8 cellular contexts compared by ENCODE assay signal in the genomic region with DNA sequence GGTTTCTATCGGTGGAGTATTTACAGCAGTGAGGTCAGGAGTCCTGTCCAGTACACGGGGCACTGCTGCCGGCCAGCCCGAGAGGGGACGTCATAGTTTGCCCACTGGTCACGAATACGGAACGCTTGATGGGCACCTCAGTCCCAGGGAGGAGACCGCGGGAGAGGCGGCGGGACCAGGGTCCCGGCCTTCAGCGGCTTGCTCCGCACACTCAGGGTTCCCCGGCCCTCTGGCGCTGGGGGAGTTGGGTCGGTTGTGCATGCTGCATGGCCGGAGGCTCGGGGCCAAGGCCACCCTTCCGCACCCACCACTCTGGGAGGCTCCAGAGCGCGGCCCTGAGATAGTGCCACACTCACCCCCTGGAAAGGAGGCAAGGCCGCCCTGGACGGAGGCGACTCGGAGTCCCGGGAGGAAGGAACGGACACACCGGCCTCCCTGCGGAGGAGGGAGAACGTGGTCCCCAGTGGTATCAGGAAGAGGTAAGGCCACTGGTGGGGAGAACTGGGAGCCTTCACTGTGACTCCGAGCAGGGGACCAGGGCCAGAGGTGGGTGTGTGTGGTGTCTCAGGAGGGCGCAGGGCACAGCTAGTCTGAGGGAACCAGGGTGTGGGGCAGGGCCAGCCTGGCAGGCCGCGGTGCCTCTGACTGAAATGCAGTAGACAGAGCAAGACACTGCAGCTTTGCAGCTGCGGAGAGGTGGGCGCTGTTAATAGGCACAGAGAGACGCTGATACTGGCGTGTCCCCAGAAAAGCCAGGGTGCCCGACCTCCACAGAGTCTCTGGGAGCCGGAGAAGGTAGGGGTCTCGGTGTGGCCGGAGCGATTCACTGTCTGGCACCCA.
DNase-seq lines count a peak whose midpoint lies in the region; ATAC-seq and TF ChIP-seq lines count a peak whose summit lies in the region.

No MANE protein-coding gene starts in this region.

- H3K9me3 ChIP-seq in BLaER1 (no peaks in the 10 kb centered on the region), adipocyte (ENCODE audit: control insufficient read depth, low read length) (no peaks in the 10 kb centered on the region)

- H3K9ac ChIP-seq in BLaER1 (peak overlapping the region; percentile 62; the same call in 1 of the 2 replicates), adipocyte (ENCODE audit: low read length) (peak overlapping the region; percentile 76)

- ATAC-seq in stimulated activated effector memory CD8-positive, alpha-beta T cell treated with anti-CD3 and anti-CD28 coated beads, Interleukin-12 subunit alpha, Interleukin-12 subunit beta, amount 100 ng/mL, for 72 hours, result no peak
- no peak for ATAC-seq in activated CD4-positive, CD25-positive, alpha-beta regulatory T cell treated with anti-CD3 and anti-CD28 coated beads, Interleukin-2, amount 50 U/mL, for 24 hours

- H3K36me3 ChIP-seq in BLaER1 (peaks cover 6% of the 10 kb centered on the region; the same call in 1 of the 2 replicates), adipocyte (ENCODE audit: control insufficient read depth, insufficient read depth, low read length, severe bottlenecking) (no peaks in the 10 kb centered on the region)

- no peak overlapping the region for H3K27ac ChIP-seq in BLaER1

- H3K4me1 ChIP-seq in BLaER1 (peaks cover 19% of the 10 kb centered on the region), adipocyte (ENCODE audit: control insufficient read depth, insufficient read depth, low read length) (peaks cover 12% of the 10 kb centered on the region)

- peak overlapping the region; percentile 98 for H3K4me2 ChIP-seq in BLaER1

- no peaks in the 10 kb centered on the region for H3K9me3 Mint-ChIP-seq in stimulated activated effector memory CD8-positive, alpha-beta T cell treated with anti-CD3 and anti-CD28 coated beads, Interleukin-12 subunit alpha, Interleukin-12 subunit beta, amount 100 ng/mL, for 72 hours

- peaks cover 29% of the 10 kb centered on the region for H3K4me1 Mint-ChIP-seq in stimulated activated effector memory CD8-positive, alpha-beta T cell treated with anti-CD3 and anti-CD28 coated beads, Interleukin-12 subunit alpha, Interleukin-12 subunit beta, amount 100 ng/mL, for 72 hours

- peaks cover 32% of the 10 kb centered on the region for H4K20me1 ChIP-seq in BLaER1

- DNase-seq in HFF-Myc (ENCODE audit: extremely low read depth, low read depth) (no peak), adipocyte (ENCODE audit: low read depth) (no peak), iPS-NIHi11 (ENCODE audit: low spot score) (peak; percentile 41), superior temporal gyrus (ENCODE audit: extremely low spot score) (no peak), RKO (ENCODE audit: low spot score) (no peak)
- peak in 1 of 2 donors; percentile 51 for DNase-seq in stimulated activated effector memory CD8-positive, alpha-beta T cell treated with anti-CD3 and anti-CD28 coated beads, Interleukin-12 subunit alpha, Interleukin-12 subunit beta, amount 100 ng/mL, for 72 hours (ENCODE audit: low spot score in 2 of 2)

- TF ChIP-seq CTCF in HFF-Myc (IDR thresholded peaks at IDR 0.05; ENCODE audit: low read depth, low read length, missing control alignments), result no peak

- peak overlapping the region; percentile 63 for H3K4me3 ChIP-seq in BLaER1
- peak overlapping the region; percentile 96 for H3K4me3 ChIP-seq in HFF-Myc (replicated peaks; ENCODE audit: low read depth, low read length)
- peak overlapping the region; percentile 82 for H3K4me3 ChIP-seq in adipocyte (ENCODE audit: low read length)

- H3K4me3 Mint-ChIP-seq in stimulated activated effector memory CD8-positive, alpha-beta T cell treated with anti-CD3 and anti-CD28 coated beads, Interleukin-12 subunit alpha, Interleukin-12 subunit beta, amount 100 ng/mL, for 72 hours, result peak overlapping the region; percentile 77

- peaks cover 14% of the 10 kb centered on the region for H3K36me3 Mint-ChIP-seq in stimulated activated effector memory CD8-positive, alpha-beta T cell treated with anti-CD3 and anti-CD28 coated beads, Interleukin-12 subunit alpha, Interleukin-12 subunit beta, amount 100 ng/mL, for 72 hours

- H3K27me3 ChIP-seq in BLaER1 (peaks cover 19% of the 10 kb centered on the region), adipocyte (replicated peaks; ENCODE audit: control insufficient read depth, insufficient read depth, low read length) (peaks cover 4% of the 10 kb centered on the region)

- H3K27ac Mint-ChIP-seq in stimulated activated effector memory CD8-positive, alpha-beta T cell treated with anti-CD3 and anti-CD28 coated beads, Interleukin-12 subunit alpha, Interleukin-12 subunit beta, amount 100 ng/mL, for 72 hours, result peak overlapping the region; percentile 48
